In the genomic region with DNA sequence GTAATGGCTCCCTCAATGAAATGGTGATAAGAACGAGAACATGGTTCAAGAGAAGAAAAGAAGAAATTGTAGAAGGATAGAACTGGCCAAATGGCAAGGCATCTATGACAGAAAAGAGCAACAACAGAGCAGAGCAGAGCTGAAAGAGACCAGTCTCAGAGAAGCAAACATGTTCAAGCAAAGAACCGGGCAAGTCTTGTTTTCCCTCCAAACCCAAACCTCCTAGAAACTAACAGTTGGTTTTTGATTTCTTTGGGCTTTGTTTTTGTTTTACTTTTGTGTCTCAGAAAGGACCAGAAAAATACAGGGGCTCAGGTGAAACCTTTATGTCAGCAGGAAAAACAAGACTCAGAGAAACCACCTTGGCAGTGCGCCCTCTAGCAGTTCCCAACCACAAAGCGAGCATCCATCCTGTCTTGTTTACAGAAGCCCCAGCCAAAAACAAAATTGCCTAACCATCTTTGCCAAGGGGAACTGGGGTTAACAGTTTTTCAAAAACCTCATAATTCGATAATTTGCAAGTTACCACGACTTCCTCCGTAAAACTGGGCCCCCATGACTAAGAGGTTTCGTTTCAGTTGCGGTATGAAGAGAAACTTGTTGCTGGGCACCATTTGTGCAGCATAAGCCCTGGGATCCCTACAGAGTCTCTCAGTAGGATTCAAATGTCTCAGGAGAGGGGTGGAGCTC, we compare ENCODE assay signal across 1 cellular context.
TF ChIP-seq lines count a peak whose summit lies in the region.

No MANE protein-coding gene starts in this region.

TF ChIP-seq in GM23338, 12 proteins besides CTCF, POLR2A, EP300 and RAD21 (continued from another document):
- TF ChIP-seq REST (IDR thresholded peaks at IDR 0.05; ENCODE audit: unreplicated experiment) = no peak
- TF ChIP-seq CREB1 (CRISPR knock-in tag; IDR thresholded peaks at IDR 0.05; ENCODE audit: low read depth) = no peak
- TF ChIP-seq EZH2phosphoT487 (IDR thresholded peaks at IDR 0.05; ENCODE audit: unreplicated experiment) = no peak
- TF ChIP-seq STAT1 (IDR thresholded peaks at IDR 0.05; ENCODE audit: unreplicated experiment) = no peak
- no peak for TF ChIP-seq NANOG (IDR thresholded peaks at IDR 0.05; ENCODE audit: borderline replicate concordance)
- no peak for TF ChIP-seq ZNF331 (CRISPR knock-in tag; IDR thresholded peaks at IDR 0.05; ENCODE audit: low read depth)
- TF ChIP-seq, protein P1, sequence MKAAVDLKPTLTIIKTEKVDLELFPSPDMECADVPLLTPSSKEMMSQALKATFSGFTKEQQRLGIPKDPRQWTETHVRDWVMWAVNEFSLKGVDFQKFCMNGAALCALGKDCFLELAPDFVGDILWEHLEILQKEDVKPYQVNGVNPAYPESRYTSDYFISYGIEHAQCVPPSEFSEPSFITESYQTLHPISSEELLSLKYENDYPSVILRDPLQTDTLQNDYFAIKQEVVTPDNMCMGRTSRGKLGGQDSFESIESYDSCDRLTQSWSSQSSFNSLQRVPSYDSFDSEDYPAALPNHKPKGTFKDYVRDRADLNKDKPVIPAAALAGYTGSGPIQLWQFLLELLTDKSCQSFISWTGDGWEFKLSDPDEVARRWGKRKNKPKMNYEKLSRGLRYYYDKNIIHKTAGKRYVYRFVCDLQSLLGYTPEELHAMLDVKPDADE (IDR thresholded peaks at IDR 0.05) = no peak
- TF ChIP-seq EZH2 (IDR thresholded peaks at IDR 0.05; ENCODE audit: low read depth, unreplicated experiment) = no peak
